In the genomic region with DNA sequence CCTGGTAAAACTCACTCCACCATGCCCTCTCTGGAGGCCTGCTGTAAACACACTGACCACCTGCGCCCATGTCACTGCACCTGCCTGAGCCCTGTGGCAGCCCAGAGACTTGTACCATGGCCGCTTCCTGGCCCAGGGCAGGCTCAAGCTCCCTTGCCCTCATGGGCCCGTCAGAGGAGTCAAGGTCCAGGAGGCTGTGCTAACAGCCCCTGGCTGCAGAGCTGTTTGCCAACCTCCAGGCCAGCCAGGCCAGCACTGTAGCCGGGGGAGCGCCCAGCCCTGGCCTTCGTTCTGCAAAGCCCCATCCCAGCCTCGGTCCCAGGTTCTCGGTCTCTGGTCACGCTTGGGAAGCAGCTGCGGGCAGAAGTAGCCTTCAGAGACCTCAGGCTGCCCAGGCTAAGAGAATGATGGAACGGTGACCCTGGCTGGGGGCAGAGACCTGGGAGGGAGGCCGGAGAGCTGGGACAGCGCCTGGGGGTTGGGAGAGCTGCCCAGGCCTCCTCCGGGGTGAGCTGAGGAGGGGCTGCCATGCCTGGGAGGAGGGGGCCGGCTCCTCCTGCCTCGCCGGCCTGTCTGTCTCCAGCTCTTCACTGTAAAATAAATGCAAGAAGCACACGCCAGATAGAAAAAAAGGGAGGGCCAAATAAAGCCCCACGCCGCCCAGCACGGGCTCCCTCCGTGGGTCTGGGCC, we compare ENCODE assay signal across 1 cellular context.
TF ChIP-seq lines count a peak whose summit lies in the region.

No MANE protein-coding gene starts in this region.

TF ChIP-seq in H1, 55 proteins besides CTCF, POLR2A, EP300 and RAD21:
- TF ChIP-seq GABPA (IDR thresholded peaks at IDR 0.05; ENCODE audit: borderline replicate concordance, insufficient read depth, low read length): no peak
TF ChIP-seq in H1: peak in this region for 0.
